ENCODE assay signal across 1 cellular context in genomic region chr7:142585425-142585824, GRCh38.
TF ChIP-seq lines count a peak whose summit lies in the region.

No MANE protein-coding gene starts in this region.

TF ChIP-seq in GM23338, 12 proteins besides CTCF, POLR2A, EP300 and RAD21 (continued from another document):
- TF ChIP-seq ZNF462 (CRISPR knock-in tag; IDR thresholded peaks at IDR 0.05) (no peak), ETS1 (IDR thresholded peaks at IDR 0.05) (no peak), STAT1 (IDR thresholded peaks at IDR 0.05; ENCODE audit: unreplicated experiment) (no peak), NANOG (IDR thresholded peaks at IDR 0.05; ENCODE audit: borderline replicate concordance) (no peak), ZNF114 (CRISPR knock-in tag; IDR thresholded peaks at IDR 0.05) (no peak)
